Comparison of ENCODE assay signal across 14 cellular contexts in genomic region chr4:6217716-6218381, GRCh38. TPM values are rescaled to one million over a fixed set of nuclear protein-coding genes. Genes with fewer than 3 reads are reported as not detected.
DNase-seq lines count a peak whose midpoint lies in the region; ATAC-seq and TF ChIP-seq lines count a peak whose summit lies in the region.
"Had no signal": no experiment of that assay in that cellular context is flagged by ENCODE, and none has a peak within 500 bp of the region (broad histone marks: within the 10 kb centered on the region; RNA-seq: fewer than 3 reads in every experiment).

No MANE protein-coding gene starts in this region.

- DNase-seq in GM12865 (ENCODE audit: low read depth) (peak; percentile 76), G401 (ENCODE audit: low spot score) (no peak), NCI-H774 (lab: John Stamatoyannopoulos, UW) (no peak)
- DNase-seq in activated T-cell treated with anti-CD3 and anti-CD28 coated beads, Interleukin-2, amount 50 U/mL, for 4 hours, result no peak
- DNase-seq in activated naive CD4-positive, alpha-beta T cell treated with Interleukin-2 at 50 U/mL for 16 hours, result no peak
- DNase-seq: AML-193; left ventricle myocardium inferior; NCI-H1092 treated with DMSO at 0.1 percent for 48 hours; nucleus accumbens; stimulated activated naive CD4-positive, alpha-beta T cell treated with Interleukin-2 at 50 U/mL for 16 hours had no signal

- H3K4me1 Mint-ChIP-seq in activated T-cell treated with anti-CD3 and anti-CD28 coated beads, Interleukin-2, amount 50 U/mL, for 4 hours (ENCODE audit: low read depth), result no peaks in the 10 kb centered on the region

- H3K27me3 Mint-ChIP-seq in activated T-cell treated with anti-CD3 and anti-CD28 coated beads, Interleukin-2, amount 50 U/mL, for 4 hours (ENCODE audit: low read depth), result peaks cover 31% of the 10 kb centered on the region

- no peak overlapping the region for H3K4me3 ChIP-seq in GM12865 (ENCODE audit: low read depth, low read length)
- H3K4me3 ChIP-seq: left ventricle myocardium inferior had no signal

- H3K36me3 Mint-ChIP-seq in activated T-cell treated with anti-CD3 and anti-CD28 coated beads, Interleukin-2, amount 50 U/mL, for 4 hours (ENCODE audit: insufficient read depth), result no peaks in the 10 kb centered on the region

- in situ Hi-C loops in G401 (cut with HindIII; ENCODE audit: low sequenced_read_pairs), result no loop called here

- no peak for TF ChIP-seq CTCF in GM12865 (IDR thresholded peaks at IDR 0.05; ENCODE audit: insufficient read depth, low read depth, low read length, missing control alignments)

- no peak overlapping the region for H3K4me3 Mint-ChIP-seq in activated T-cell treated with anti-CD3 and anti-CD28 coated beads, Interleukin-2, amount 50 U/mL, for 4 hours

- peaks cover 4% of the 10 kb centered on the region for H3K9me3 Mint-ChIP-seq in activated T-cell treated with anti-CD3 and anti-CD28 coated beads, Interleukin-2, amount 50 U/mL, for 4 hours

- ATAC-seq in GM19372 (IDR thresholded peaks at IDR 0.05; ENCODE audit: low read depth, unreplicated experiment), result peak; percentile 95
- peak; percentile 90 for ATAC-seq in HG02798 (IDR thresholded peaks at IDR 0.05; ENCODE audit: poor library complexity, unreplicated experiment)
- ATAC-seq in HG03558 (IDR thresholded peaks at IDR 0.05; ENCODE audit: extremely low read depth, unreplicated experiment), result peak; percentile 82
- no peak for ATAC-seq in activated T-cell treated with anti-CD3 and anti-CD28 coated beads, Interleukin-2, amount 50 U/mL, for 4 hours
- ATAC-seq: Panc1 had no signal

RNA-seq across cellular contexts. Expression of gene JAKMIP1, which starts 17.5 kb away (rescaled TPM):
- total RNA-seq in activated T-cell treated with anti-CD3 and anti-CD28 coated beads, Interleukin-2, amount 50 U/mL, for 4 hours, result 1 to 10 TPM; 1.1 to 3.7 (median 3.3) TPM
- not detected in 2 replicates for total RNA-seq in G401 (2014; rRNA removed; shearing (Covaris generic))
- total RNA-seq: left ventricle myocardium inferior had no signal

RNA-seq across cellular contexts. Expression of gene WFS1, which starts 51.8 kb away (rescaled TPM):
- 1 to 10 TPM; 7.0 to 7.7 (median 7.3) TPM for total RNA-seq in activated T-cell treated with anti-CD3 and anti-CD28 coated beads, Interleukin-2, amount 50 U/mL, for 4 hours
- total RNA-seq in G401 (2014; rRNA removed; shearing (Covaris generic)), result 8.2 and 9.3 TPM in 2 replicates

Comparison
In these comparisons a context has a peak if more than half of its experiments do, and no peak if none do; other contexts are left out.
1. ATAC-seq: peak in GM19372 (single experiment), HG02798 (single experiment) and HG03558 (single experiment); none in activated T-cell treated with anti-CD3 and anti-CD28 coated beads, Interleukin-2, amount 50 U/mL, for 4 hours (0 of 2).